Comparison of ENCODE assay signal across 34 cellular contexts in genomic region chr1:56327195-56327594, GRCh38.
"Had no signal": no experiment of that assay in that cellular context is flagged by ENCODE, and none has a peak within 500 bp of the region (broad histone marks: within the 10 kb centered on the region; RNA-seq: fewer than 3 reads in every experiment).

No MANE protein-coding gene starts in this region.

- H3K4me1 ChIP-seq: adrenal gland, body of pancreas, breast epithelium had no signal

- H3K36me3 ChIP-seq: adrenal gland, brain microvascular endothelial cell, breast epithelium had no signal

- FAIRE-seq: astrocyte, TTC549 had no signal

- DNase-seq: activated B cell treated with CpG ODN at 0.5 μM for 24 hours; activated CD4-positive, alpha-beta memory T cell treated with anti-CD3 and anti-CD28 coated beads for 36 hours; activated CD4-positive, alpha-beta T cell treated with anti-CD3 and anti-CD28 coated beads for 4 hours; activated CD4-positive, alpha-beta T cell treated with anti-CD3 and anti-CD28 coated beads, Interleukin-2, amount 10 ng/mL, durations not matched to agents 24 days and 14 days; activated CD4-positive, alpha-beta T cell treated with anti-CD3 and anti-CD28 coated beads, Interleukin-2, amount 50 U/mL, for 1 hour; activated CD4-positive, alpha-beta T cell treated with anti-CD3 and anti-CD28 coated beads, Interleukin-2, amount 50 U/mL, for 4 hours; activated CD4-positive, CD25-positive, alpha-beta regulatory T cell treated with anti-CD3 and anti-CD28 coated beads, Interleukin-2, amount 50 U/mL, for 72 hours; activated CD8-positive, alpha-beta memory T cell treated with anti-CD3 and anti-CD28 coated beads, Interleukin-2, amount 50 U/mL, for 4 hours; activated CD8-positive, alpha-beta T cell treated with anti-CD3 and anti-CD28 coated beads for 36 hours; activated effector memory CD4-positive, alpha-beta T cell treated with anti-CD3 and anti-CD28 coated beads, Interleukin-2, amount 50 U/mL, for 16 hours; activated gamma-delta T cell treated with Interleukin-2 at 50 U/mL for 16 hours; activated naive CD4-positive, alpha-beta T cell; activated naive CD4-positive, alpha-beta T cell treated with anti-CD3 and anti-CD28 coated beads for 36 hours; activated naive CD4-positive, alpha-beta T cell treated with anti-CD3 and anti-CD28 coated beads, Interleukin-2, amount 50 U/mL, for 16 hours; activated naive CD8-positive, alpha-beta T cell treated with anti-CD3 and anti-CD28 coated beads for 36 hours; activated T-cell treated with anti-CD3 and anti-CD28 coated beads for 4 hours; activated T-cell treated with anti-CD3 and anti-CD28 coated beads, Interleukin-2, amount 50 U/mL, for 1 hour; activated T-cell treated with anti-CD3 and anti-CD28 coated beads, Interleukin-2, amount 50 U/mL, for 4 hours; activated T-cell treated with anti-CD3 and anti-CD28 coated beads, Interleukin-2, amount 50 U/mL, for 72 hours; adrenal gland; amniotic stem cell; aorta; body of pancreas; brain microvascular endothelial cell; central memory CD4-positive, alpha-beta T cell; cerebellar nuclear complex; T-helper 2 cell; T-helper 9 cell had no signal

- ATAC-seq: activated CD8-positive, alpha-beta T cell treated with anti-CD3 and anti-CD28 coated beads for 36 hours; activated naive CD4-positive, alpha-beta T cell treated with anti-CD3 and anti-CD28 coated beads, Interleukin-2, amount 50 U/mL, for 72 hours; activated T-cell treated with anti-CD3 and anti-CD28 coated beads, Interleukin-2, amount 50 U/mL, for 4 hours; activated T-cell treated with anti-CD3 and anti-CD28 coated beads, Interleukin-2, amount 50 U/mL, for 72 hours; activated T-helper 17 cell treated with anti-CD3 and anti-CD28 coated beads, Interleukin-2, amount 50 U/mL, for 72 hours; body of pancreas had no signal

- H3K4me3 ChIP-seq: adrenal gland, body of pancreas, breast epithelium had no signal

- H3K9me3 ChIP-seq: adrenal gland, body of pancreas, breast epithelium had no signal

- H3K27ac ChIP-seq: adrenal gland, body of pancreas, brain microvascular endothelial cell, breast epithelium, VCaP had no signal

- H3K27me3 ChIP-seq: adrenal gland, body of pancreas, brain microvascular endothelial cell, breast epithelium had no signal
